Comparison of ENCODE assay signal across 18 cellular contexts in genomic region chr16:261031-261691, GRCh38. TPM values are rescaled to one million over a fixed set of nuclear protein-coding genes. Genes with fewer than 3 reads are reported as not detected.
"Had no signal": no experiment of that assay in that cellular context is flagged by ENCODE, and none has a peak within 500 bp of the region (broad histone marks: within the 10 kb centered on the region; RNA-seq: fewer than 3 reads in every experiment).

No MANE protein-coding gene starts in this region.

- H3K79me2 ChIP-seq: hepatocyte had no signal

- H3K27me3 ChIP-seq: adrenal gland, hepatocyte, neutrophil, tibial artery had no signal

- H3K4me1 ChIP-seq: adrenal gland, tibial artery had no signal

- FAIRE-seq: urothelium cell line had no signal

- H3K36me3 Mint-ChIP-seq: activated naive CD4-positive, alpha-beta T cell treated with anti-CD3 and anti-CD28 coated beads, Interleukin-2, amount 50 U/mL, for 72 hours had no signal

- H3K27me3 Mint-ChIP-seq: naive thymus-derived CD8-positive, alpha-beta T cell; stimulated activated naive B cell treated with anti-CD40 and anti-IgM and Interleukin-4, amounts not matched to agents 10 μg/mL and 1 μg/mL and 100 μg/mL, for 72 hours had no signal

- H3K27ac Mint-ChIP-seq: activated T-helper 1 cell treated with anti-CD3 and anti-CD28 coated beads, Interleukin-12 subunit alpha, Interleukin-12 subunit beta, Interleukin-2, Interleukin-4 antibody, amounts not matched to agents 30 ng/mL and 10 ng/mL and 1 ng/mL, durations not matched to agents 14 hours and 24 hours and 36 hours; stimulated activated naive B cell treated with anti-CD40 and anti-IgM and Interleukin-4, amounts not matched to agents 10 μg/mL and 1 μg/mL and 100 μg/mL, for 72 hours had no signal

- H3K4me3 Mint-ChIP-seq: activated T-helper 1 cell treated with anti-CD3 and anti-CD28 coated beads, Interleukin-12 subunit alpha, Interleukin-12 subunit beta, Interleukin-2, Interleukin-4 antibody, amounts not matched to agents 30 ng/mL and 10 ng/mL and 1 ng/mL, durations not matched to agents 14 hours and 24 hours and 36 hours; naive thymus-derived CD8-positive, alpha-beta T cell; stimulated activated naive B cell treated with anti-CD40 and anti-IgM and Interleukin-4, amounts not matched to agents 10 μg/mL and 1 μg/mL and 100 μg/mL, for 72 hours; T-helper 1 cell treated with Interleukin-12 subunit alpha and Interleukin-12 subunit beta and Interleukin-4 antibody, amounts not matched to agents 30 μg/mL and 1 μg/mL, for 36 hours had no signal

- H3K27ac ChIP-seq: adrenal gland, hepatocyte, neutrophil, tibial artery had no signal

- H3K9me3 ChIP-seq: adrenal gland, neutrophil, tibial artery had no signal

- H3K4me1 Mint-ChIP-seq: stimulated activated naive B cell treated with anti-CD40 and anti-IgM and Interleukin-4, amounts not matched to agents 10 μg/mL and 1 μg/mL and 100 μg/mL, for 72 hours had no signal

- H2AFZ ChIP-seq: hepatocyte had no signal

- H3K9me3 Mint-ChIP-seq: activated naive CD4-positive, alpha-beta T cell treated with anti-CD3 and anti-CD28 coated beads, Interleukin-2, amount 50 U/mL, for 72 hours; activated T-helper 1 cell treated with anti-CD3 and anti-CD28 coated beads, Interleukin-12 subunit alpha, Interleukin-12 subunit beta, Interleukin-2, Interleukin-4 antibody, amounts not matched to agents 30 ng/mL and 10 ng/mL and 1 ng/mL, durations not matched to agents 14 hours and 24 hours and 36 hours; naive thymus-derived CD8-positive, alpha-beta T cell; stimulated activated naive B cell treated with anti-CD40 and anti-IgM and Interleukin-4, amounts not matched to agents 10 μg/mL and 1 μg/mL and 100 μg/mL, for 72 hours; T-helper 1 cell treated with Interleukin-12 subunit alpha and Interleukin-12 subunit beta and Interleukin-4 antibody, amounts not matched to agents 30 μg/mL and 1 μg/mL, for 36 hours had no signal

- H3K4me3 ChIP-seq: adrenal gland, hepatocyte, tibial artery had no signal

- DNase-seq: activated gamma-delta T cell treated with Interleukin-2 at 50 U/mL for 16 hours; activated T-cell treated with anti-CD3 and anti-CD28 coated beads for 4 hours; adrenal gland; foreskin fibroblast; naive thymus-derived CD8-positive, alpha-beta T cell; stimulated activated naive B cell treated with anti-CD40 and anti-IgM and Interleukin-4, amounts not matched to agents 10 μg/mL and 1 μg/mL and 100 μg/mL, for 72 hours; tibial artery had no signal

- H3K4me2 ChIP-seq: hepatocyte had no signal

- ATAC-seq: activated CD4-positive, CD25-positive, alpha-beta regulatory T cell treated with anti-CD3 and anti-CD28 coated beads, Interleukin-2, amount 50 U/mL, for 24 hours; activated naive CD4-positive, alpha-beta T cell treated with anti-CD3 and anti-CD28 coated beads, Interleukin-2, amount 50 U/mL, for 72 hours; naive thymus-derived CD8-positive, alpha-beta T cell; stimulated activated naive B cell treated with anti-CD40 and anti-IgM and Interleukin-4, amounts not matched to agents 10 μg/mL and 1 μg/mL and 100 μg/mL, for 72 hours had no signal

RNA-seq across cellular contexts. Expression of gene RGS11, which starts 14.6 kb away (rescaled TPM):
- total RNA-seq: naive thymus-derived CD8-positive, alpha-beta T cell had no signal
- polyA plus RNA-seq: naive thymus-derived CD8-positive, alpha-beta T cell had no signal

RNA-seq across cellular contexts. Expression of gene ARHGDIG, which starts 19.2 kb away (rescaled TPM):
- total RNA-seq: activated CD8-positive, alpha-beta memory T cell treated with anti-CD3 and anti-CD28 coated beads for 36 hours; activated naive CD4-positive, alpha-beta T cell treated with anti-CD3 and anti-CD28 coated beads, Interleukin-2, amount 50 U/mL, for 72 hours; activated T-helper 1 cell treated with anti-CD3 and anti-CD28 coated beads, Interleukin-12 subunit alpha, Interleukin-12 subunit beta, Interleukin-2, Interleukin-4 antibody, amounts not matched to agents 30 ng/mL and 10 ng/mL and 1 ng/mL, durations not matched to agents 14 hours and 24 hours and 36 hours; dermis microvascular lymphatic vessel endothelial cell; hepatocyte; lower leg skin; renal cortical epithelial cell had no signal
- polyA plus RNA-seq: naive thymus-derived CD8-positive, alpha-beta T cell had no signal

RNA-seq across cellular contexts. Expression of gene PDIA2, which starts 21.8 kb away (rescaled TPM):
- total RNA-seq: activated CD8-positive, alpha-beta memory T cell treated with anti-CD3 and anti-CD28 coated beads for 36 hours; activated naive CD4-positive, alpha-beta T cell treated with anti-CD3 and anti-CD28 coated beads, Interleukin-2, amount 50 U/mL, for 72 hours; activated T-helper 1 cell treated with anti-CD3 and anti-CD28 coated beads, Interleukin-12 subunit alpha, Interleukin-12 subunit beta, Interleukin-2, Interleukin-4 antibody, amounts not matched to agents 30 ng/mL and 10 ng/mL and 1 ng/mL, durations not matched to agents 14 hours and 24 hours and 36 hours; hepatocyte; renal cortical epithelial cell had no signal
- polyA plus RNA-seq: naive thymus-derived CD8-positive, alpha-beta T cell had no signal
